Comparison of ENCODE assay signal across 1 cellular context in genomic region chr12:105033851-105034250, GRCh38.
TF ChIP-seq lines count a peak whose summit lies in the region.

No MANE protein-coding gene starts in this region.

TF ChIP-seq in K562, 482 proteins besides CTCF, POLR2A, EP300 and RAD21:
- TF ChIP-seq DIDO1 (tag; IDR thresholded peaks at IDR 0.05; ENCODE audit: low read depth) (no peak), KLF6 (CRISPR knock-in tag; IDR thresholded peaks at IDR 0.05; ENCODE audit: borderline replicate concordance) (no peak), KDM2B (CRISPR knock-in tag; IDR thresholded peaks at IDR 0.05) (no peak), TBP (optimal IDR thresholded peaks at IDR 0.05; ENCODE audit: low read depth, low read length) (no peak), CHAMP1 (IDR thresholded peaks at IDR 0.05) (no peak), ZNF124 (CRISPR knock-in tag; IDR thresholded peaks at IDR 0.05) (no peak), HOXB6 (CRISPR knock-in tag; IDR thresholded peaks at IDR 0.05; ENCODE audit: borderline replicate concordance) (no peak), POLR2AphosphoS2 (IDR thresholded peaks at IDR 0.05; ENCODE audit: low read length) (no peak), ASH1L (IDR thresholded peaks at IDR 0.05; ENCODE audit: borderline replicate concordance, low read depth, partially characterized antibody) (no peak), E2F1 (CRISPR knock-in tag; IDR thresholded peaks at IDR 0.05) (no peak)
